8 cellular contexts compared by ENCODE assay signal in the genomic region with DNA sequence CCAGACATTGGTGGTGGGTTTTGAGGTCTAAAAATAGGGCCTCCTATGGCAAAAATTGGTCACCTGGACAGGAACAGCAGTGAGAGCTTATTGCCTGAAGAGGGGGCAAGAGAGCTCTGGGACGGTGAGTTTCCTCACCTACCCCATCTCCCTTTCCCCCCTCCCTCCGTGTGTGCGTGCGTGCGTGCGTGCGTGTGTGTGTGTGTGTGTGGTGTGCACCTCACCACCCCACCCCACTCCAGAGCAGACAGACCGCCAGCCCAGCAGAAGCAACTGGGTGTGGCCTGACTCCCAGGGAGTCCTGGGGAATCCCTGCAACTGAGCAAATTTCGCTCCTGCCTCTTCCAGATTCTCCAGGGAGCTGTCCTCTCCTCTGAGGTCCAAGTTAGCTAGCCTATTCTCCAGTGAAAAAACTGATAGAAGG. TPM values are rescaled to one million over a fixed set of nuclear protein-coding genes. Genes with fewer than 3 reads are reported as not detected.
DNase-seq lines count a peak whose midpoint lies in the region; TF ChIP-seq lines count a peak whose summit lies in the region.

No MANE protein-coding gene starts in this region.

- H3K79me2 ChIP-seq in parathyroid adenoma = no peaks in the 10 kb centered on the region

- no peak overlapping the region for H2AFZ ChIP-seq in parathyroid adenoma

- peaks cover 49% of the 10 kb centered on the region for H3K4me1 ChIP-seq in HUES6 (ENCODE audit: control insufficient read depth, insufficient read depth, low read length)
- H3K4me1 ChIP-seq in parathyroid adenoma = no peaks in the 10 kb centered on the region

- H3K36me3 ChIP-seq in HUES6 (ENCODE audit: control insufficient read depth, insufficient read depth, low read length) = no peaks in the 10 kb centered on the region
- no peaks in the 10 kb centered on the region for H3K36me3 ChIP-seq in parathyroid adenoma (ENCODE audit: control insufficient read depth, insufficient read depth, low read length)

- H3K9ac ChIP-seq in HUES6 (ENCODE audit: low read length) (no peak overlapping the region), parathyroid adenoma (no peak overlapping the region)

- peak; percentile 39 for DNase-seq in NCI-H2171 treated with DMSO at 0.1 percent for 48 hours (lab: John Stamatoyannopoulos, UW)
- no peak for DNase-seq in NCI-H2171 (lab: John Stamatoyannopoulos, UW)
- peak; percentile 25 for DNase-seq in RKO (ENCODE audit: low spot score)
- peak; percentile 88 for DNase-seq in activated effector memory CD4-positive, alpha-beta T cell treated with anti-CD3 and anti-CD28 coated beads, Interleukin-2, amount 50 U/mL, for 16 hours
- DNase-seq in foreskin fibroblast = peak in 1 of 2 donors; percentile 58
- peak; percentile 85 for DNase-seq in ureter (ENCODE audit: low spot score)

- TF ChIP-seq CTCF in foreskin fibroblast (IDR thresholded peaks at IDR 0.05; ENCODE audit: low read depth, low read length) = peak; percentile 47
- TF ChIP-seq CTCF in parathyroid adenoma (IDR thresholded peaks at IDR 0.05) = peak; percentile 55

- H3K27ac ChIP-seq in HUES6 (ENCODE audit: low read depth, low read length) = no peak overlapping the region
- H3K27ac ChIP-seq in parathyroid adenoma = peak overlapping the region; percentile 41

- H3K9me3 ChIP-seq in HUES6 (ENCODE audit: control insufficient read depth, insufficient read depth, low read depth, low read length) (no peaks in the 10 kb centered on the region), parathyroid adenoma (ENCODE audit: control insufficient read depth, low read length) (no peaks in the 10 kb centered on the region)

- no peak overlapping the region for H3K4me2 ChIP-seq in parathyroid adenoma (ENCODE audit: low read length)

- H3K4me3 ChIP-seq in HUES6 (ENCODE audit: low read depth, low read length) = peak overlapping the region; percentile 32
- H3K4me3 ChIP-seq in foreskin fibroblast (ENCODE audit: low read depth in 1 of 2, low read length in 2 of 2) = no peak overlapping the region
- no peak overlapping the region for H3K4me3 ChIP-seq in parathyroid adenoma (ENCODE audit: low read depth, low read length)

- H3K27me3 ChIP-seq in HUES6 (ENCODE audit: control insufficient read depth, insufficient read depth, low read length) (peaks cover 19% of the 10 kb centered on the region), parathyroid adenoma (ENCODE audit: control insufficient read depth, insufficient read depth, low read length) (no peaks in the 10 kb centered on the region)

RNA-seq across cellular contexts. Expression of gene PRPS1, which starts 44.7 kb away (rescaled TPM):
- 40.8 TPM for total RNA-seq in ureter
